In the genomic region with DNA sequence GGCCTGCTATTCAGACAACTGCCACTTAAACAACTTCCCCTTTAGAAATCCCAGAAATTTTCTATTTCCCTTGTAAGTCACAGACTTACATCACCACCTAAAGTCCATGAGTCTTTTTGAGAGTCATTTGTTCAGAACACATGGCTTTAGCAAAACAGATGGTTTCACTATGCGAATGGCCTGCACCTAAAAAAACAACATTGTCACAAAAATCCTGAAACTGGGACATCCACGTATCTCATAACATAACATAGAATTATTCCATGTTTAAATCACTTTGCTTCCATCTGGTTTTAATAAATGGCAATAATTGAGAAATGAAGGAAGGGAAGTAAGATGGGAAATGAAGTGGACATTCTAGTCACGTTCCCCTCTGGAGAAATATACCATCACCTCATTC, we compare ENCODE assay signal across 31 cellular contexts.
A peak's percentile ranks its signal among the peaks of the same experiment; 100 is the strongest.
DNase-seq lines count a peak whose midpoint lies in the region; ATAC-seq, FAIRE-seq and TF ChIP-seq lines count a peak whose summit lies in the region.
"Had no signal": no experiment of that assay in that cellular context is flagged by ENCODE, and none has a peak within 500 bp of the region (broad histone marks: within the 10 kb centered on the region; RNA-seq: fewer than 3 reads in every experiment).

No MANE protein-coding gene starts in this region.

- H3K36me3 ChIP-seq in ACC112 (ENCODE audit: insufficient read depth, low read length) = no peaks in the 10 kb centered on the region
- H3K36me3 ChIP-seq in small intestine (ENCODE audit: control insufficient read depth in 2 of 2, insufficient read depth in 2 of 2, low read length in 2 of 2) = no peaks in the 10 kb centered on the region
- H3K36me3 ChIP-seq: BE2C, gastroesophageal sphincter, MG63, thoracic aorta had no signal

- H3K27me3 ChIP-seq in ACC112 (ENCODE audit: insufficient read depth, low read length) (no peaks in the 10 kb centered on the region), small intestine (ENCODE audit: control insufficient read depth in 2 of 2, insufficient read depth in 2 of 2, low read length in 2 of 2) (no peaks in the 10 kb centered on the region)
- H3K27me3 ChIP-seq: BE2C, gastroesophageal sphincter, MG63 had no signal

- TF ChIP-seq CTCF in brain (conservative IDR thresholded peaks at IDR 0.05) = no peak
- no peak for TF ChIP-seq CTCF in foreskin fibroblast (IDR thresholded peaks at IDR 0.05; ENCODE audit: low read depth, low read length)

- H3K27ac ChIP-seq in ACC112 (ENCODE audit: low read depth, low read length) = no peak overlapping the region
- H3K27ac ChIP-seq in small intestine (ENCODE audit: low read depth in 1 of 2, low read length in 1 of 2) = no peak overlapping the region
- H3K27ac ChIP-seq: epithelial cell of prostate, gastroesophageal sphincter, thoracic aorta had no signal

- 85 to 93% (median 86%) methylated on average over 3 of the region's 3 CpGs for WGBS in small intestine, 3 donors

- no peaks in the 10 kb centered on the region for H3K9me3 Mint-ChIP-seq in brain
- H3K9me3 Mint-ChIP-seq: activated naive CD8-positive, alpha-beta T cell treated with anti-CD3 and anti-CD28 coated beads for 36 hours; GM23338; stimulated activated naive CD8-positive, alpha-beta T cell treated with anti-CD3 and anti-CD28 coated beads, Interleukin-15, Interleukin-2, amounts not matched to agents 100 ng/mL and 50 ng/mL, for 24 hours had no signal

- no peaks in the 10 kb centered on the region for H3K36me3 Mint-ChIP-seq in brain
- H3K36me3 Mint-ChIP-seq: activated naive CD8-positive, alpha-beta T cell treated with anti-CD3 and anti-CD28 coated beads for 36 hours; immature natural killer cell; naive B cell had no signal

- H3K4me1 Mint-ChIP-seq in brain = no peaks in the 10 kb centered on the region
- H3K4me1 Mint-ChIP-seq: activated CD4-positive, alpha-beta T cell treated with anti-CD3 and anti-CD28 coated beads for 36 hours; activated naive CD8-positive, alpha-beta T cell treated with anti-CD3 and anti-CD28 coated beads for 36 hours; GM23338; immature natural killer cell; naive B cell had no signal

- no peaks in the 10 kb centered on the region for H3K9me3 ChIP-seq in small intestine (ENCODE audit: control insufficient read depth, low read depth)
- H3K9me3 ChIP-seq: BE2C, gastroesophageal sphincter, MG63, thoracic aorta had no signal

- H3K4me3 ChIP-seq in ACC112 (ENCODE audit: low read depth, low read length) (no peak overlapping the region), foreskin fibroblast (ENCODE audit: low read depth in 1 of 2, low read length in 2 of 2) (no peak overlapping the region), small intestine (ENCODE audit: low read depth in 1 of 2, low read length in 2 of 2) (no peak overlapping the region)
- H3K4me3 ChIP-seq: gastroesophageal sphincter, GM23338, MG63, thoracic aorta had no signal

- DNase-seq in HS-5 (ENCODE audit: low read depth) (peak; percentile 49), foreskin fibroblast (peak; percentile 86 to 94), DMS53 (lab: John Stamatoyannopoulos, UW) (no peak), left lobe of liver (ENCODE audit: low spot score) (no peak), small intestine (no peak)
- DNase-seq: activated CD4-positive, alpha-beta T cell treated with anti-CD3 and anti-CD28 coated beads for 36 hours; activated CD8-positive, alpha-beta T cell treated with anti-CD3 and anti-CD28 coated beads, Interleukin-2, amount 10 ng/mL, durations not matched to agents 7 days and 5 days; activated effector memory CD4-positive, alpha-beta T cell treated with Interleukin-2 at 50 U/mL for 16 hours; activated naive CD8-positive, alpha-beta T cell treated with anti-CD3 and anti-CD28 coated beads for 36 hours; BE2C; DMS153; hypothalamus; immature natural killer cell; KBM-7; left colon; MG63; naive B cell; NCI-H1417 treated with DMSO at 0.1 percent for 48 hours; NCI-H2081; NCI-H226; NCI-H748 treated with DMSO at 0.1 percent for 48 hours; nucleus accumbens had no signal

- peak overlapping the region in 3 of 5 experiments; percentile 16 to 34 (median 23) for H3K27ac Mint-ChIP-seq in brain
- H3K27ac Mint-ChIP-seq: activated CD4-positive, alpha-beta T cell treated with anti-CD3 and anti-CD28 coated beads for 36 hours; activated CD8-positive, alpha-beta T cell treated with anti-CD3 and anti-CD28 coated beads, Interleukin-2, amount 10 ng/mL, durations not matched to agents 7 days and 5 days; activated naive CD8-positive, alpha-beta T cell treated with anti-CD3 and anti-CD28 coated beads for 36 hours; GM23338; immature natural killer cell; naive B cell; stimulated activated naive CD8-positive, alpha-beta T cell treated with anti-CD3 and anti-CD28 coated beads, Interleukin-15, Interleukin-2, amounts not matched to agents 100 ng/mL and 50 ng/mL, for 24 hours had no signal

- no peaks in the 10 kb centered on the region for H3K27me3 Mint-ChIP-seq in brain
- H3K27me3 Mint-ChIP-seq: naive B cell had no signal

- peaks cover 5% of the 10 kb centered on the region for H3K4me1 ChIP-seq in ACC112 (ENCODE audit: control insufficient read depth, insufficient read depth, low read length, unreplicated experiment)
- no peaks in the 10 kb centered on the region for H3K4me1 ChIP-seq in small intestine (ENCODE audit: control insufficient read depth in 2 of 2, insufficient read depth in 1 of 2, low read depth in 1 of 2, low read length in 1 of 2)
- H3K4me1 ChIP-seq: gastroesophageal sphincter had no signal

- no peak for FAIRE-seq in small intestine (lab: Jason Lieb, UNC)
- FAIRE-seq: HTR-8/SVneo had no signal

- H2AFZ ChIP-seq in ACC112 (ENCODE audit: low read length, unreplicated experiment) = peak overlapping the region; percentile 15
- H2AFZ ChIP-seq: GM23338 had no signal

- ATAC-seq in left lobe of liver (no peak), HG03097 (IDR thresholded peaks at IDR 0.05; ENCODE audit: low FRiP score, unreplicated experiment) (no peak)
- ATAC-seq: activated CD4-positive, alpha-beta T cell treated with anti-CD3 and anti-CD28 coated beads for 36 hours; activated CD8-positive, alpha-beta T cell treated with anti-CD3 and anti-CD28 coated beads, Interleukin-2, amount 10 ng/mL, durations not matched to agents 7 days and 5 days; gastroesophageal sphincter; GM23338; left colon had no signal

- no peaks in the 10 kb centered on the region for H3K79me2 ChIP-seq in ACC112 (ENCODE audit: control insufficient read depth, insufficient read depth, low read length, unreplicated experiment)

- no peak overlapping the region for H3K4me3 Mint-ChIP-seq in brain
- H3K4me3 Mint-ChIP-seq: activated CD4-positive, alpha-beta T cell treated with anti-CD3 and anti-CD28 coated beads for 36 hours; activated CD8-positive, alpha-beta T cell treated with anti-CD3 and anti-CD28 coated beads, Interleukin-2, amount 10 ng/mL, durations not matched to agents 7 days and 5 days; activated naive CD8-positive, alpha-beta T cell treated with anti-CD3 and anti-CD28 coated beads for 36 hours; GM23338; immature natural killer cell; naive B cell; stimulated activated naive CD8-positive, alpha-beta T cell treated with anti-CD3 and anti-CD28 coated beads, Interleukin-15, Interleukin-2, amounts not matched to agents 100 ng/mL and 50 ng/mL, for 24 hours had no signal

Comparison
In these comparisons a context has a peak if more than half of its experiments do, and no peak if none do; other contexts are left out.
1. DNase-seq: peak in HS-5 (single experiment) and foreskin fibroblast (2 of 2); none in DMS53 (single experiment), left lobe of liver (single experiment) and small intestine (single experiment).